ENCODE assay signal across 18 cellular contexts in the genomic region with DNA sequence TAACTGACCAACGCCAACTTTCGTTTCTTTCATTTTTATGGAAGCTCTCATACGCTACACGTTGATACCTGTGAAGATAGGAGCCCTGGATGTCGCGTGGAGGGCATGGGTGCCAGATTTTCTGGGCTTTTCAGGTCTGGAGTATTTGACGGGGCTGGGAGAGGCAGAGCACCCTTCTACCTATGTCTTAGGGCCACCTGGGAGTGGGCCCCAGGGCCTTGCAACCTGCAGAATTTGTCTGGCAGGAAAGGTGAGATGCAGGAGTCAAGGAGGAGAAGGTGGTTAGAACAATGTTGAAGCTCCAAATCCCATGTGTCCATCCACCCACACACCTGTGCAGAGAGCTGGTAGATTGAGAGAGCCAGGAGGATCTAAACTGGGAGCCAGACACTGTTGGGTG. TPM values are rescaled to one million over a fixed set of nuclear protein-coding genes. Genes with fewer than 3 reads are reported as not detected.
DNase-seq lines count a peak whose midpoint lies in the region; ATAC-seq and TF ChIP-seq lines count a peak whose summit lies in the region.
"Had no signal": no experiment of that assay in that cellular context is flagged by ENCODE, and none has a peak within 500 bp of the region (broad histone marks: within the 10 kb centered on the region; RNA-seq: fewer than 3 reads in every experiment).

No MANE protein-coding gene starts in this region.

- H3K4me1 ChIP-seq in right cardiac atrium (ENCODE audit: control insufficient read depth, insufficient read depth, low read length) (peaks cover 8% of the 10 kb centered on the region), left ventricle myocardium inferior (peaks cover 34% of the 10 kb centered on the region)
- H3K4me1 ChIP-seq: SJSA1 had no signal

- no peaks in the 10 kb centered on the region for H3K36me3 ChIP-seq in left ventricle myocardium inferior
- H3K36me3 ChIP-seq: SJSA1 had no signal

- no peak overlapping the region for H3K27ac Mint-ChIP-seq in effector memory CD8-positive, alpha-beta T cell
- H3K27ac Mint-ChIP-seq: B cell had no signal

- H3K9me3 ChIP-seq in right cardiac atrium (ENCODE audit: control insufficient read depth, low read length) (no peaks in the 10 kb centered on the region), left ventricle myocardium inferior (replicated peaks) (no peaks in the 10 kb centered on the region)
- H3K9me3 ChIP-seq: SJSA1 had no signal

- intact Hi-C loops in right cardiac atrium (cut with DNase I), result no loop called here
- intact Hi-C loops in left ventricle myocardium inferior (cut with micrococcal nuclease), result no loop called here
- intact Hi-C loops in lower leg skin (cut with DNase I; ENCODE audit: low total_unique reads), result no loop called here

- no peaks in the 10 kb centered on the region for H3K9me3 Mint-ChIP-seq in effector memory CD8-positive, alpha-beta T cell

- peaks cover 23 to 38% of the 10 kb centered on the region in 2 donors for H3K27me3 Mint-ChIP-seq in effector memory CD8-positive, alpha-beta T cell

- no peaks in the 10 kb centered on the region for H3K27me3 ChIP-seq in right cardiac atrium (ENCODE audit: control insufficient read depth, insufficient read depth)
- H3K27me3 ChIP-seq in left ventricle myocardium inferior (ENCODE audit: low read depth), result no peaks in the 10 kb centered on the region

- TF ChIP-seq CTCF in left ventricle myocardium inferior (IDR thresholded peaks at IDR 0.05; ENCODE audit: borderline replicate concordance) (no peak), lower leg skin (IDR thresholded peaks at IDR 0.05) (no peak)

- no peak overlapping the region for H3K4me3 ChIP-seq in right cardiac atrium (ENCODE audit: low read length)
- no peak overlapping the region for H3K4me3 ChIP-seq in left ventricle myocardium inferior
- H3K4me3 ChIP-seq in lower leg skin (ENCODE audit: low read depth, poor library complexity, severe bottlenecking), result no peak overlapping the region
- H3K4me3 ChIP-seq: SJSA1 had no signal

- 93% methylated on average over 7 of the region's 7 CpGs for WGBS in right cardiac atrium
- WGBS in lower leg skin, 2 donors, result 92 to 94% methylated on average over 7 of the region's 7 CpGs

- no peaks in the 10 kb centered on the region for H3K36me3 Mint-ChIP-seq in effector memory CD8-positive, alpha-beta T cell (ENCODE audit: insufficient read depth)

- no peak overlapping the region for H3K27ac ChIP-seq in right cardiac atrium (ENCODE audit: low read length)
- H3K27ac ChIP-seq in left ventricle myocardium inferior (replicated peaks), result no peak overlapping the region
- H3K27ac ChIP-seq: C4-2B, SJSA1 had no signal

- peaks cover 15 to 30% of the 10 kb centered on the region in 2 donors for H3K4me1 Mint-ChIP-seq in effector memory CD8-positive, alpha-beta T cell (ENCODE audit: low read depth in 2 of 2)
- H3K4me1 Mint-ChIP-seq: B cell had no signal

- DNase-seq in right cardiac atrium (peak in 2 of 3 donors; percentile 0 to 36), left ventricle myocardium inferior (no peak), SW480 (ENCODE audit: low spot score) (peak; percentile 63), lower leg skin (ENCODE audit: low spot score in 2 of 2) (no peak), AML-193 (lab: John Stamatoyannopoulos, UW) (no peak)
- no peak for DNase-seq in effector memory CD8-positive, alpha-beta T cell
- DNase-seq in stimulated activated CD8-positive, alpha-beta memory T cell treated with anti-CD3 and anti-CD28 coated beads, Interleukin-4, amount 100 ng/mL, for 48 hours, result no peak
- DNase-seq: Karpas-422, NCI-H1092, NCI-H1417 treated with DMSO at 0.1 percent for 48 hours, NCI-H1694 treated with DMSO at 0.1 percent for 48 hours, NCI-H2171, NCI-H345, NCI-H510A treated with DMSO at 0.1 percent for 48 hours had no signal

- H3K4me3 Mint-ChIP-seq in effector memory CD8-positive, alpha-beta T cell, result peak overlapping the region; percentile 10 to 30
- H3K4me3 Mint-ChIP-seq: B cell had no signal

- no peak for ATAC-seq in right cardiac atrium
- no peak for ATAC-seq in effector memory CD8-positive, alpha-beta T cell (replicated peaks)
- ATAC-seq: HepG2 had no signal

- TF ChIP-seq POLR2A in lower leg skin (IDR thresholded peaks at IDR 0.05), result no peak

RNA-seq across cellular contexts. Expression of a gene that starts 27.5 kb away (rescaled TPM):
- total RNA-seq in right cardiac atrium, result 100 to 1,000 TPM in 1 of 4 donors, 10 to 100 TPM in 3; 62.2 to 101 (median 85.7) TPM
- 44.1 TPM for polyA plus RNA-seq in right cardiac atrium
- 62.9 TPM for total RNA-seq in left ventricle myocardium inferior
- 100 to 1,000 TPM in 3 of 4 donors, 10 to 100 TPM in 1; 87.5 to 164 (median 132) TPM for total RNA-seq in lower leg skin

Comparison
In these comparisons a context has a peak if more than half of its experiments do, and no peak if none do; other contexts are left out.
1. DNase-seq: peak in right cardiac atrium (2 of 3) and SW480 (single experiment); none in left ventricle myocardium inferior (single experiment), effector memory CD8-positive, alpha-beta T cell (0 of 3), lower leg skin (0 of 2), stimulated activated CD8-positive, alpha-beta memory T cell treated with anti-CD3 and anti-CD28 coated beads, Interleukin-4, amount 100 ng/mL, for 48 hours (single experiment) and AML-193 (0 of 2).